2 cellular contexts compared by ENCODE assay signal in the genomic region with DNA sequence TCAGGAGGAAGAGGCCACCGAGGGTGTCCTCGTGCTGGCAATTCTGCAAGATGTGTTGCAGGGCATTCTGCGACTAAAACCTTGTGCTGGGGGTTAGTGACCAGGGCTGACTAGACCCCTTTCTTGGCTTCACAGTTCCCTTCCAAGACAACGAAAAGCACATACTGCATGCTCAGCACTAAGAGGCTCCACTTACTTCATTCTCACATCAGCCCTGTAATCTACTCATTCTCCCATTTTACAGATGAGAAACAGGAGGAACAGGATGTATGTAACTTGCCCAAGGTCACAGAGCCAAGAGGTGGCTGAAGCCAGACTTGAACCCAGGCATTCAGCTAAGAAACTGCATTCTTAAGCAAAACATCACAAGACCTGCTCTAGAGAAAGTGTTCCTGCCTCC.
A peak's percentile ranks its signal among the peaks of the same experiment; 100 is the strongest.
TF ChIP-seq lines count a peak whose summit lies in the region.

No MANE protein-coding gene starts in this region.

TF ChIP-seq in A549, 52 proteins besides CTCF, POLR2A, EP300 and RAD21:
- TF ChIP-seq MAFK (IDR thresholded peaks at IDR 0.05; ENCODE audit: partially characterized antibody) (peak; percentile 52), RNF2 (IDR thresholded peaks at IDR 0.05; ENCODE audit: borderline replicate concordance, low read depth) (no peak), POLR2AphosphoS2 (conservative IDR thresholded peaks at IDR 0.05; ENCODE audit: low read length) (no peak)

TF ChIP-seq in K562, 482 proteins besides CTCF, POLR2A, EP300 and RAD21:
- TF ChIP-seq RFX7 (CRISPR knock-in tag; IDR thresholded peaks at IDR 0.05) (no peak), FIP1L1 (IDR thresholded peaks at IDR 0.05; ENCODE audit: low read depth, low read length, poor library complexity, severe bottlenecking) (no peak), ZNF316 (IDR thresholded peaks at IDR 0.05) (peak; percentile 47; the same call in 1 of the 2 replicates), BCOR (IDR thresholded peaks at IDR 0.05) (0 out of 2 replicates have a peak, but pooled peaks have one; percentile 29), NFE2 (IDR thresholded peaks at IDR 0.05; ENCODE audit: low read depth) (no peak), ESRRA (IDR thresholded peaks at IDR 0.05; ENCODE audit: borderline replicate concordance, low read depth) (0 out of 2 replicates have a peak, but pooled peaks have one; percentile 25)
